In the genomic region with DNA sequence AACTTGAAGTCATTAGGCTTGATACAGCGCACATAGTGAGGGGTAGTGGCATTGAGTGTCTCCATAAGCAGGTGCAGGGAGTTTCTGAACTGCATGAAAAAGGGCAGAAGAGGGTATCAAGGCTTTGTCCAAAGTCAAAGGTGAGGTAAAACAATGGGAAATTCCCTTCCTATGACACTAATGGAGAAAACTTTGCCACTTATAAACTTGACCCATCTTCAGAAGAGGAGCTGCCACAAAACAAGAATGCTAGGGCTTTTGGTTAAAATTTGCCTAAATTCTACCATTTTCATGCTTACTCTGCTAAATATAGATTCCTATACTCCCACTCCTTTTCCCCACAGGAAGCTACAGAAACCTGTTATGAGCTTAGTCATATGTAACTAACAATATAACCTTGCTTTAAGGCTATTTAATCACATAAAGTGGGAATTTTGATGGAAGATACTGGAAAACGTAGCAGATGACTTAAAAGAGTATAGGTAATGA, we compare ENCODE assay signal across 11 cellular contexts.
DNase-seq lines count a peak whose midpoint lies in the region; ATAC-seq, FAIRE-seq and TF ChIP-seq lines count a peak whose summit lies in the region.
"Had no signal": no experiment of that assay in that cellular context is flagged by ENCODE, and none has a peak within 500 bp of the region (broad histone marks: within the 10 kb centered on the region; RNA-seq: fewer than 3 reads in every experiment).

No MANE protein-coding gene starts in this region.

- peaks cover 7% of the 10 kb centered on the region for H3K4me1 ChIP-seq in psoas muscle

- no peaks in the 10 kb centered on the region for H3K27me3 ChIP-seq in psoas muscle (ENCODE audit: insufficient read depth in 3 of 3, low read length in 2 of 3)
- H3K27me3 ChIP-seq: SJSA1 had no signal

- H3K36me3 ChIP-seq in psoas muscle (ENCODE audit: insufficient read depth in 1 of 2, low read depth in 1 of 2): peaks cover 2 to 49% of the 10 kb centered on the region in 2 donors

- H3K4me3 ChIP-seq in psoas muscle: no peak overlapping the region
- H3K4me3 ChIP-seq: SJSA1 had no signal

- H3K27ac Mint-ChIP-seq in activated T-helper 17 cell treated with anti-CD3 and anti-CD28 coated beads, Interleukin-2, amount 50 U/mL, for 72 hours: peak overlapping the region; percentile 83

- intact Hi-C loops in psoas muscle (cut with DNase I): no loop called here
- intact Hi-C loops in cardiac septum (cut with DNase I): no loop called here

- FAIRE-seq in GM19239 (lab: Jason Lieb, UNC): peak; percentile 94

- TF ChIP-seq CTCF in psoas muscle (IDR thresholded peaks at IDR 0.05): no peak

- H3K9me3 ChIP-seq in psoas muscle: no peaks in the 10 kb centered on the region
- H3K9me3 ChIP-seq: SJSA1 had no signal

- H3K9me3 Mint-ChIP-seq in activated T-helper 17 cell treated with anti-CD3 and anti-CD28 coated beads, Interleukin-2, amount 50 U/mL, for 72 hours: no peaks in the 10 kb centered on the region
- H3K9me3 Mint-ChIP-seq: naive B cell had no signal

- peaks cover 27% of the 10 kb centered on the region for H3K4me1 Mint-ChIP-seq in activated T-helper 17 cell treated with anti-CD3 and anti-CD28 coated beads, Interleukin-2, amount 50 U/mL, for 72 hours

- H3K36me3 Mint-ChIP-seq in activated T-helper 17 cell treated with anti-CD3 and anti-CD28 coated beads, Interleukin-2, amount 50 U/mL, for 72 hours (ENCODE audit: low read depth): peaks cover 80% of the 10 kb centered on the region

- DNase-seq in COLO829 (ENCODE audit: low spot score) (peak; percentile 3), GM19239 (ENCODE audit: insufficient read length, low spot score) (no peak), psoas muscle (no peak), NCI-H128 (lab: John Stamatoyannopoulos, UW; ENCODE audit: unreplicated experiment) (no peak), cardiac septum (ENCODE audit: low spot score) (no peak)
- DNase-seq in stimulated activated CD4-positive, alpha-beta T cell treated with anti-CD3 and anti-CD28 coated beads, Interleukin-15, amount 100 ng/mL, for 24 hours: no peak
- DNase-seq: naive B cell; stimulated activated CD4-positive, alpha-beta T cell treated with anti-CD3 and anti-CD28 coated beads, Interleukin-4, amount 100 ng/mL, for 24 hours had no signal

- WGBS in psoas muscle, 3 donors: 92 to 94% (median 94%) methylated on average over 2 of the region's 2 CpGs

- no peak overlapping the region for H3K27ac ChIP-seq in psoas muscle
- H3K27ac ChIP-seq: SJSA1 had no signal

- peak; percentile 35 for ATAC-seq in HG02885 (IDR thresholded peaks at IDR 0.05; ENCODE audit: poor library complexity, unreplicated experiment)
- peak; percentile 29 for ATAC-seq in activated T-helper 17 cell treated with anti-CD3 and anti-CD28 coated beads, Interleukin-2, amount 50 U/mL, for 72 hours (replicated peaks)
- ATAC-seq in psoas muscle: no peak

- H3K27me3 Mint-ChIP-seq in activated T-helper 17 cell treated with anti-CD3 and anti-CD28 coated beads, Interleukin-2, amount 50 U/mL, for 72 hours: no peaks in the 10 kb centered on the region
- H3K27me3 Mint-ChIP-seq: naive B cell had no signal

- peak overlapping the region; percentile 38 for H3K4me3 Mint-ChIP-seq in activated T-helper 17 cell treated with anti-CD3 and anti-CD28 coated beads, Interleukin-2, amount 50 U/mL, for 72 hours

Comparison
In these comparisons a context has a peak if more than half of its experiments do, and no peak if none do; other contexts are left out.
1. ATAC-seq: peak in HG02885 (single experiment) and activated T-helper 17 cell treated with anti-CD3 and anti-CD28 coated beads, Interleukin-2, amount 50 U/mL, for 72 hours (single experiment); none in psoas muscle (0 of 4).